Comparison of ENCODE assay signal across 1 cellular context in the genomic region with DNA sequence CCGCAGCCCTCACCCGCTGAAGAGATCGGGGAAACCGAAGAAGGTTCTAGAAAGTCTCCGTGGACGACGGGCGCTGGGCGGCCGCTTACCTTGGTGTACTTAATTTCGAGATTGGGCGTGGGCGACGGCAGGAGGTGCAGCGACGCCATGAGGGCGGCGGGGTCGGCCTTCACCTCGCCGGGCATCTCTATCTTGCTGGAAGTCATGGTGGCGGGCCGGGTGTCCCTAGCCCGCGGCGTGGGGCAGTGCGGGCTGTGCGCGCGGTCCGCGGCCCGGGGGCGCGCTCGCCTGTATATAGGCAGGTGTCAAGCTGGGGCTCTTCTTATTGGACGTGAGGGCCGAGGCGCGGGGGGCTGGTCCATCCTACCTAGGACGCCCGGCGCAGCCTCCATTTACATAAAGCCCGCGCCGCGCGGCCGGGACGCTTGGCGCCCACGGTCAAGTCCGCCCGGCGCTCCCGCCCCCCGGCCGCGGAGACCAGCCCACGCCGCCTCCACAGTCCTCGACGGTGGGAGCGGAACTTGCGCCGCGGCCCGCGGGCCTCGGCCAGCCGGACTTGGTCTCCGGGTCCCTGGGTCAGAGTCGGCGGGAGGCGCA.
TF ChIP-seq lines count a peak whose summit lies in the region.

A gene (minus strand): TSS at position 267 of the 597 bp plus-strand sequence. CDS start 61 bp downstream, at position 206.

TF ChIP-seq in liver, 16 proteins besides CTCF, POLR2A, EP300 and RAD21 (continued from another document):
- TF ChIP-seq JUND (IDR thresholded peaks at IDR 0.05) = no peak
- no peak for TF ChIP-seq RXRA (IDR thresholded peaks at IDR 0.05)
- TF ChIP-seq, protein P1, sequence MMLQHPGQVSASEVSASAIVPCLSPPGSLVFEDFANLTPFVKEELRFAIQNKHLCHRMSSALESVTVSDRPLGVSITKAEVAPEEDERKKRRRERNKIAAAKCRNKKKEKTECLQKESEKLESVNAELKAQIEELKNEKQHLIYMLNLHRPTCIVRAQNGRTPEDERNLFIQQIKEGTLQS (IDR thresholded peaks at IDR 0.05) = no peak
- TF ChIP-seq NR2F2 (IDR thresholded peaks at IDR 0.05) = no peak
- TF ChIP-seq, protein P2, sequence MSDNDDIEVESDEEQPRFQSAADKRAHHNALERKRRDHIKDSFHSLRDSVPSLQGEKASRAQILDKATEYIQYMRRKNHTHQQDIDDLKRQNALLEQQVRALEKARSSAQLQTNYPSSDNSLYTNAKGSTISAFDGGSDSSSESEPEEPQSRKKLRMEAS (IDR thresholded peaks at IDR 0.05) = no peak
- TF ChIP-seq YY1 (IDR thresholded peaks at IDR 0.05) = no peak
